24 cellular contexts compared by ENCODE assay signal in the genomic region with DNA sequence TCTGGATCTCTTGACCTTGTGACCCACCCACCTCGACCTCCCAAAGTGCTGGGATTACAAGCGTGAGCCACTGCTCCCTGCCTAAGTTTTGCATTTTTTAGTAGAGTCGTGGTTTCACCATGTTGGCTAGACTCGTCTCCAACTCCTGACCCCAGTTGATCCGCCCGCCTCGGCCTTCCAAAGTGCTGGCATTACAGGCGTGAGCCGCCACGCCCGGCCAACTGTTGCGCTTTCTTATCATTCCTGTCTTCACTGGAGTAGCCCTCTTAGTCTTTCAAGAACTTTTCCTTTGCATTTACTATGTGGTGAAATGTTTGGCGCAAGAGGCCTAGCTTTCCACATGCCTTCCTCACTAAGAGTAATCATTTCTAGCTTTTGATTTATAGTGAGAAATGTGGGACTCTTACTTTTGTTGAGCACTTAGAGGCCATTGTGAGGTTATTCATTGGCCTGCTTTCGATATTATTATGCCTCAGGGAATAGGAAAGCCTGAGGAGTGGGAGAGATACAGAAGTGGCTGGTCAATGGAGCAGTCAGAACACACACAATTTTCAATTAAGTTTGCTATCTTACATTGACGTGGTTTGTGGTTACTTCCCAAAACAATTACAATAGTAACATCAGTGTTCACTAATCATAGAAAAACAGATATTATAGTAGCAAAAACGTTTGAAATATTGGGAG.
"Had no signal": no experiment of that assay in that cellular context is flagged by ENCODE, and none has a peak within 500 bp of the region (broad histone marks: within the 10 kb centered on the region; RNA-seq: fewer than 3 reads in every experiment).

No MANE protein-coding gene starts in this region.

- H3K27ac ChIP-seq: adrenal gland, breast epithelium, esophagus muscularis mucosa, gastroesophageal sphincter, sigmoid colon, stomach, vagina had no signal

- H3K4me1 ChIP-seq: adrenal gland, breast epithelium, esophagus muscularis mucosa, gastroesophageal sphincter, sigmoid colon, stomach, vagina had no signal

- H3K4me3 ChIP-seq: adrenal gland, breast epithelium, esophagus muscularis mucosa, gastroesophageal sphincter, sigmoid colon, smooth muscle cell, stomach, vagina had no signal

- H3K36me3 ChIP-seq: adrenal gland, breast epithelium had no signal

- DNase-seq: activated CD4-positive, alpha-beta T cell treated with anti-CD3 and anti-CD28 coated beads, Interleukin-2, amount 50 U/mL, for 1 hour; activated CD8-positive, alpha-beta T cell treated with anti-CD3 and anti-CD28 coated beads, Interleukin-2, amount 10 ng/mL, durations not matched to agents 7 days and 5 days; activated naive CD4-positive, alpha-beta T cell; adrenal gland; effector memory CD4-positive, alpha-beta T cell; head of caudate nucleus; left ventricle myocardium superior; mammary epithelial cell; midbrain; sigmoid colon; stimulated activated CD4-positive, alpha-beta T cell treated with anti-CD3 and anti-CD28 coated beads, Interleukin-15, amount 100 ng/mL, for 24 hours; stomach; T-helper 2 cell had no signal

- H3K4me2 ChIP-seq: smooth muscle cell had no signal

- H3K27me3 ChIP-seq: adrenal gland, breast epithelium, esophagus muscularis mucosa, gastroesophageal sphincter, sigmoid colon, stomach, vagina had no signal

- H3K9me3 ChIP-seq: adrenal gland, breast epithelium, esophagus muscularis mucosa, gastroesophageal sphincter, sigmoid colon, stomach, vagina had no signal

- ATAC-seq: activated CD4-positive, CD25-positive, alpha-beta regulatory T cell treated with anti-CD3 and anti-CD28 coated beads, Interleukin-2, amount 50 U/mL, for 24 hours; activated CD8-positive, alpha-beta T cell treated with anti-CD3 and anti-CD28 coated beads, Interleukin-2, amount 10 ng/mL, durations not matched to agents 7 days and 5 days; activated T-helper 17 cell treated with anti-CD3 and anti-CD28 coated beads, Interleukin-2, amount 50 U/mL, for 72 hours; gastroesophageal sphincter; left ventricle myocardium superior; stimulated activated memory B cell treated with anti-CD40 and anti-IgM and Interleukin-4, amounts not matched to agents 10 μg/mL and 1 μg/mL and 100 μg/mL, for 72 hours had no signal

- FAIRE-seq: colon, endothelial cell of umbilical vein, islet of Langerhans had no signal
